1 cellular context compared by ENCODE assay signal in the genomic region with DNA sequence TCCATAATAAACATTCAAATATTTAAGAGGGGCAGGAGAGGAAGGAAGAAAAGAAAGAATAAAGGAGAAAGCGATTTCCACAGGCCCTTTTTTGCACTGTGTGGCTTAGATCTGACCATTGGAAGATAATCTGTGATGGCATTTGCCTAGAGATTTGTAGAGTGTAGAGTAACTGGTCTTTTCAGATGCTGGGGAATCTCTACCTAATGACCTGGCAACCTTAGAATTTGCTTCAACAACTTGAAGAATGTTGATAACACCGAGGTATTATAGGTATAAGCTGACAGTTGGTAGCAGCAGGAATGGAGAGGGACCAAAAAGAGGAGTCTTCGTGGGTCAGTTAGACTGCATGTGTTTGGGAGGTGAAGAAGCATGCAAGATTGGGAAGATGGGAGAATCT.
TF ChIP-seq lines count a peak whose summit lies in the region.

No MANE protein-coding gene starts in this region.

TF ChIP-seq in IMR-90, 13 proteins besides CTCF, POLR2A, EP300 and RAD21:
- TF ChIP-seq CEBPB (IDR thresholded peaks at IDR 0.05; ENCODE audit: low read depth, low read length): no peak
- no peak for TF ChIP-seq MAZ (IDR thresholded peaks at IDR 0.05; ENCODE audit: borderline replicate concordance, low read depth, low read length)
- TF ChIP-seq, protein P1, sequence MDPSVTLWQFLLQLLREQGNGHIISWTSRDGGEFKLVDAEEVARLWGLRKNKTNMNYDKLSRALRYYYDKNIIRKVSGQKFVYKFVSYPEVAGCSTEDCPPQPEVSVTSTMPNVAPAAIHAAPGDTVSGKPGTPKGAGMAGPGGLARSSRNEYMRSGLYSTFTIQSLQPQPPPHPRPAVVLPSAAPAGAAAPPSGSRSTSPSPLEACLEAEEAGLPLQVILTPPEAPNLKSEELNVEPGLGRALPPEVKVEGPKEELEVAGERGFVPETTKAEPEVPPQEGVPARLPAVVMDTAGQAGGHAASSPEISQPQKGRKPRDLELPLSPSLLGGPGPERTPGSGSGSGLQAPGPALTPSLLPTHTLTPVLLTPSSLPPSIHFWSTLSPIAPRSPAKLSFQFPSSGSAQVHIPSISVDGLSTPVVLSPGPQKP (IDR thresholded peaks at IDR 0.05; ENCODE audit: borderline replicate concordance, low read depth, low read length): no peak
- no peak for TF ChIP-seq SMC3 (IDR thresholded peaks at IDR 0.05; ENCODE audit: low read depth, low read length)
- no peak for TF ChIP-seq NFE2L2 (IDR thresholded peaks at IDR 0.05; ENCODE audit: low read depth, low read length)
- TF ChIP-seq MAFK (IDR thresholded peaks at IDR 0.05; ENCODE audit: low read depth, low read length): no peak
- TF ChIP-seq, protein P2, sequence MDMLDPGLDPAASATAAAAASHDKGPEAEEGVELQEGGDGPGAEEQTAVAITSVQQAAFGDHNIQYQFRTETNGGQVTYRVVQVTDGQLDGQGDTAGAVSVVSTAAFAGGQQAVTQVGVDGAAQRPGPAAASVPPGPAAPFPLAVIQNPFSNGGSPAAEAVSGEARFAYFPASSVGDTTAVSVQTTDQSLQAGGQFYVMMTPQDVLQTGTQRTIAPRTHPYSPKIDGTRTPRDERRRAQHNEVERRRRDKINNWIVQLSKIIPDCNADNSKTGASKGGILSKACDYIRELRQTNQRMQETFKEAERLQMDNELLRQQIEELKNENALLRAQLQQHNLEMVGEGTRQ (IDR thresholded peaks at IDR 0.05; ENCODE audit: low read depth, low read length): no peak
- no peak for TF ChIP-seq BHLHE40 (IDR thresholded peaks at IDR 0.05; ENCODE audit: low read depth, low read length)
